ENCODE assay signal across 8 cellular contexts in the genomic region with DNA sequence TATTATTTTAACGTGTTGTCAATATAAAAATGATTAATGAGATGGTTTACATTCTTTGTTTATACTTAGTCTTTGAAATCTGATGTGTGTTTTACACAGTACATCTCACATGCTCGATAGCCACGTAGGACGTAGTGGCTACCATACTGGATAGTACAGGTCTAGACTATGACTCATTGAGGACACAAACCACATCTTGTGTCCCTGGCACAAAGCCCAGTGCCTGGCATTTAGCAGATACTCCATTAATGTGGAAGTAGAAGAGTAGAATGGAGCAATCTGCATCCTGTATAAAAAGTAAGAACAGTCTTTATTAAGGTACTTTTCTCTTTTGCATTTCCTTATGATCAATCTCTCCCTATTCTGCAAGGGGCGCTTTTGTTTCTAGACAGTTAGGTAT. TPM values are rescaled to one million over a fixed set of nuclear protein-coding genes. Genes with fewer than 3 reads are reported as not detected.
DNase-seq lines count a peak whose midpoint lies in the region; ATAC-seq and TF ChIP-seq lines count a peak whose summit lies in the region.

No MANE protein-coding gene starts in this region.

- no peaks in the 10 kb centered on the region for H3K9me3 ChIP-seq in right lobe of liver

- peak; percentile 93 for DNase-seq in DMS153 treated with DMSO at 0.1 percent for 48 hours (lab: John Stamatoyannopoulos, UW; ENCODE audit: unreplicated experiment)
- DNase-seq in NCI-H2107 treated with DMSO at 0.1 percent for 48 hours (lab: John Stamatoyannopoulos, UW; ENCODE audit: unreplicated experiment): peak; percentile 37
- DNase-seq in astrocyte of the cerebellum (ENCODE audit: low read depth): peak; percentile 87
- peak; percentile 69 to 89 (median 76) for DNase-seq in right lobe of liver
- DNase-seq in D341Med (ENCODE audit: low spot score): no peak
- no peak for DNase-seq in NCI-H82 treated with DMSO at 0.1 percent for 48 hours (lab: John Stamatoyannopoulos, UW; ENCODE audit: unreplicated experiment)

- H3K27ac ChIP-seq in right lobe of liver: peak overlapping the region in 1 of 3 donors; percentile 79

- H3K36me3 ChIP-seq in right lobe of liver: no peaks in the 10 kb centered on the region

- 33% methylated on average over 5 of the region's 5 CpGs for WGBS in right lobe of liver (ENCODE audit: insufficient coverage, low coverage, low lambda C conversion rate, missing lambda C conversion rate)

- intact Hi-C loops in right lobe of liver (cut with DNase I): loop anchor here in 1 of 2 donors (10.0 kb wide), 1 partner anchor 68 kb away; no protein-coding TSS in a partner anchor

- no peak overlapping the region for H3K4me3 ChIP-seq in astrocyte of the cerebellum (ENCODE audit: low read depth, low read length)
- H3K4me3 ChIP-seq in right lobe of liver: no peak overlapping the region

- H3K27me3 ChIP-seq in right lobe of liver: no peaks in the 10 kb centered on the region

- no peak for TF ChIP-seq CTCF in astrocyte of the cerebellum (IDR thresholded peaks at IDR 0.05; ENCODE audit: low read depth, low read length, missing control alignments)
- no peak for TF ChIP-seq CTCF in right lobe of liver (IDR thresholded peaks at IDR 0.05)

- ATAC-seq in right lobe of liver (peak; percentile 65 to 87 (median 76)), GM21786 (IDR thresholded peaks at IDR 0.05; ENCODE audit: unreplicated experiment) (no peak), GM21515 (IDR thresholded peaks at IDR 0.05; ENCODE audit: unreplicated experiment) (no peak)

- no peak for TF ChIP-seq POLR2A in right lobe of liver (IDR thresholded peaks at IDR 0.05)

- in situ Hi-C loops in astrocyte of the cerebellum (cut with HindIII; ENCODE audit: low sequenced_read_pairs): no loop called here

- H3K4me1 ChIP-seq in right lobe of liver: peaks cover 0 to 36% (median 12%) of the 10 kb centered on the region in 4 donors

RNA-seq across cellular contexts. Expression of a gene that starts 49.0 kb away (rescaled TPM):
- 100 to 1,000 TPM in 1 of 6 experiments, 10 to 100 TPM in 5; 16.1 to 106 (median 35.7) TPM for total RNA-seq in right lobe of liver

Comparison
In these comparisons a context has a peak if more than half of its experiments do, and no peak if none do; other contexts are left out.
1. DNase-seq: peak in DMS153 treated with DMSO at 0.1 percent for 48 hours (single experiment), NCI-H2107 treated with DMSO at 0.1 percent for 48 hours (single experiment), astrocyte of the cerebellum (single experiment) and right lobe of liver (3 of 3); none in D341Med (single experiment) and NCI-H82 treated with DMSO at 0.1 percent for 48 hours (single experiment).
2. ATAC-seq: peak in right lobe of liver (4 of 4); none in GM21786 (single experiment) and GM21515 (single experiment).